10 cellular contexts compared by ENCODE assay signal in the genomic region with DNA sequence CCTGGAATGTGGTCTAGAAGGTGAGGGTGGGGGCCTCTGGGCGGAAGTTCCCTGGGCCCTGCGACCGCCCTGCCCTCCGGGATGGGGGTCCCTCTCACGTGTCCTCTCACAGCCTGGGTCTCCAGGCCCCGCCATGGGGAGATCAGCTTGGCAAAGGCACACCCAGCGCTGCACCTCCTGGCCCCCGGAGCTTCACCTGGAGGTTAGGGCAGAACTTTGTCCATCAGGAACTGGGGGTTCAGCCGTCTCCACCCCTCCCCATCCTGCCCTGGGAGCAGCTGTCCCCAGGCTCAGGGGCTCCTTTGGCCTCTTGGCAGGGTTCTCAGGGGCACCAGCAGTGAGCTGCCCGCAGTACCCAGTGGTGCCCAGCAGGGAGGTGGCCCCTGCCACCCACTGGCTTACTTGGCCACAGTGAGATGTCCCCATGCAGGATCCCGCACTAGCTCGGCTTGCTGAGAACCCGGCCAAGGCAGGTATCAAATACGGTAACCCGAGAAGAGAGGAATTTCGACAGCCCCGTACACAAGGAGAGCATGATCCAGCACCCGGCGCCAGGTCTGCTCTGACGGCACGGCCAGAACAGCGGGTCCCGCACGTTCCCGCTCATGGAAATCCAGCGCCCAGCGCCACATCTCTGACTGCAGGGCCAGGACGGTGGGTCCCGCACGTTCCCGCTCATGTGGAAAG. TPM values are rescaled to one million over a fixed set of nuclear protein-coding genes. Genes with fewer than 3 reads are reported as not detected.
DNase-seq lines count a peak whose midpoint lies in the region; ATAC-seq, FAIRE-seq and TF ChIP-seq lines count a peak whose summit lies in the region.
"Had no signal": no experiment of that assay in that cellular context is flagged by ENCODE, and none has a peak within 500 bp of the region (broad histone marks: within the 10 kb centered on the region; RNA-seq: fewer than 3 reads in every experiment).

No MANE protein-coding gene starts in this region.

- no peak for ATAC-seq in GM21360 (IDR thresholded peaks at IDR 0.05; ENCODE audit: unreplicated experiment)

- H3F3A ChIP-seq in SK-N-SH (replicated peaks; ENCODE audit: insufficient read depth): no peaks in the 10 kb centered on the region

- H3K27ac ChIP-seq in SK-N-SH (ENCODE audit: low read depth in 2 of 2, low read length in 1 of 2): no peak overlapping the region; a peak in 1 of 4 replicates
- H3K27ac ChIP-seq in thyroid gland: no peak overlapping the region

- H3K9me3 ChIP-seq in SK-N-SH: no peaks in the 10 kb centered on the region
- H3K9me3 ChIP-seq in thyroid gland: no peaks in the 10 kb centered on the region

- H3K4me2 ChIP-seq in SK-N-SH: no peak overlapping the region

- no peak for TF ChIP-seq EP300 in SK-N-SH (IDR thresholded peaks at IDR 0.05; ENCODE audit: borderline replicate concordance in 1 of 2, low read depth in 1 of 2, low read length in 1 of 2)

- FAIRE-seq in HTR-8/SVneo (lab: Jason Lieb, UNC): no peak
- FAIRE-seq: GM18507 had no signal

- DNase-seq in NCI-H748 (lab: John Stamatoyannopoulos, UW; ENCODE audit: unreplicated experiment) (peak; percentile 51), NCI-H748 treated with DMSO at 0.1 percent for 48 hours (lab: John Stamatoyannopoulos, UW) (no peak), SK-N-SH (peak; percentile 49), islet precursor cell (peak; percentile 55), thyroid gland (peak; percentile 44), HTR-8/SVneo (ENCODE audit: insufficient read length, low spot score) (no peak), inferior parietal cortex (ENCODE audit: extremely low spot score) (no peak)
- DNase-seq: OCI-M1 had no signal

- TF ChIP-seq POLR2A in thyroid gland (IDR thresholded peaks at IDR 0.05): no peak

- intact Hi-C loops in thyroid gland (cut with DNase I): no loop called here

- POLR2A ChIA-PET in SK-N-SH (lab: Yijun Ruan, JAX): interaction anchor here (0.6 kb wide), 1 partner anchor 138 kb away, joined by 3 read pairs; no protein-coding TSS in a partner anchor

- WGBS in SK-N-SH (ENCODE audit: low lambda C conversion rate): 90% methylated on average over 23 of the region's 31 CpGs
- 39 to 91% methylated on average over 6 to 21 of the region's 31 CpGs for WGBS in thyroid gland, 2 donors

- H2AFZ ChIP-seq in SK-N-SH (ENCODE audit: low read depth): no peak overlapping the region

- H3K4me1 ChIP-seq in SK-N-SH (ENCODE audit: control insufficient read depth in 1 of 2, insufficient read depth in 2 of 2, low read depth in 1 of 2, low read length in 1 of 2) (peaks cover 0 to 5% of the 10 kb centered on the region in 2 experiments; a peak in 2 of 4 replicates), thyroid gland (peaks cover 0 to 7% of the 10 kb centered on the region in 2 donors)

- H3K9me2 ChIP-seq in SK-N-SH: no peaks in the 10 kb centered on the region

- no peaks in the 10 kb centered on the region for H3K36me3 ChIP-seq in SK-N-SH (replicated peaks in 1 of 2; ENCODE audit: control insufficient read depth in 1 of 2, insufficient read depth in 2 of 2, low read length in 1 of 2)
- no peaks in the 10 kb centered on the region for H3K36me3 ChIP-seq in thyroid gland

- no peaks in the 10 kb centered on the region for H3K79me2 ChIP-seq in SK-N-SH (ENCODE audit: insufficient read depth)

- no peak for TF ChIP-seq RAD21 in SK-N-SH (IDR thresholded peaks at IDR 0.05; ENCODE audit: low read length)

- H3K9ac ChIP-seq in SK-N-SH: no peak overlapping the region

- CTCF ChIA-PET in SK-N-SH (lab: Yijun Ruan, JAX): interaction anchor here (0.9 to 1.7 kb wide), 9 partner anchors 9 to 167 kb away, joined by 3 to 6 read pairs (median 4); no protein-coding TSS in a partner anchor

- H4K20me1 ChIP-seq in SK-N-SH (ENCODE audit: insufficient read depth): no peaks in the 10 kb centered on the region

- H3K27me3 ChIP-seq in SK-N-SH (ENCODE audit: insufficient read depth): no peaks in the 10 kb centered on the region; the same call in 1 of the 2 replicates
- H3K27me3 ChIP-seq in thyroid gland: no peaks in the 10 kb centered on the region

- H3K4me3 ChIP-seq in SK-N-SH (ENCODE audit: low read depth in 2 of 2, low read length in 1 of 2) (no peak overlapping the region), thyroid gland (replicated peaks in 1 of 3) (no peak overlapping the region)

- TF ChIP-seq CTCF in SK-N-SH (IDR thresholded peaks at IDR 0.05) (peak; percentile 34), thyroid gland (IDR thresholded peaks at IDR 0.05) (peak in 2 of 6 experiments; percentile 7 to 10)

TF ChIP-seq in SK-N-SH, 30 proteins besides CTCF, POLR2A, EP300 and RAD21:
- TF ChIP-seq EZH2phosphoT487 (IDR thresholded peaks at IDR 0.05; ENCODE audit: borderline replicate concordance, low read depth) (no peak), FOSL2 (IDR thresholded peaks at IDR 0.05; ENCODE audit: borderline replicate concordance, low read depth) (no peak), MXI1 (IDR thresholded peaks at IDR 0.05; ENCODE audit: low read depth, low read length) (no peak), RXRA (IDR thresholded peaks at IDR 0.05; ENCODE audit: borderline replicate concordance, low read depth) (no peak), SMC3 (IDR thresholded peaks at IDR 0.05; ENCODE audit: low read depth, low read length) (no peak), TAF1 (IDR thresholded peaks at IDR 0.05; ENCODE audit: borderline replicate concordance, low read depth, low read length) (no peak), YY1 (IDR thresholded peaks at IDR 0.05; ENCODE audit: low read depth) (no peak), RFX5 (IDR thresholded peaks at IDR 0.05; ENCODE audit: low read length) (no peak), GATA2 (CRISPR knock-in tag; IDR thresholded peaks at IDR 0.05) (no peak), SIN3A (IDR thresholded peaks at IDR 0.05; ENCODE audit: borderline replicate concordance, low read depth, low read length) (no peak), NFIC (IDR thresholded peaks at IDR 0.05; ENCODE audit: borderline replicate concordance) (no peak), GABPA (IDR thresholded peaks at IDR 0.05; ENCODE audit: low read depth) (no peak), CHD2 (IDR thresholded peaks at IDR 0.05; ENCODE audit: low read length, partially characterized antibody) (no peak)
- TF ChIP-seq, protein P1, sequence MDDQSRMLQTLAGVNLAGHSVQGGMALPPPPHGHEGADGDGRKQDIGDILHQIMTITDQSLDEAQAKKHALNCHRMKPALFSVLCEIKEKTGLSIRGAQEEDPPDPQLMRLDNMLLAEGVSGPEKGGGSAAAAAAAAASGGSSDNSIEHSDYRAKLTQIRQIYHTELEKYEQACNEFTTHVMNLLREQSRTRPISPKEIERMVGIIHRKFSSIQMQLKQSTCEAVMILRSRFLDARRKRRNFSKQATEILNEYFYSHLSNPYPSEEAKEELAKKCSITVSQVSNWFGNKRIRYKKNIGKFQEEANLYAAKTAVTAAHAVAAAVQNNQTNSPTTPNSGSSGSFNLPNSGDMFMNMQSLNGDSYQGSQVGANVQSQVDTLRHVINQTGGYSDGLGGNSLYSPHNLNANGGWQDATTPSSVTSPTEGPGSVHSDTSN (IDR thresholded peaks at IDR 0.05): no peak
- TF ChIP-seq, protein P2, sequence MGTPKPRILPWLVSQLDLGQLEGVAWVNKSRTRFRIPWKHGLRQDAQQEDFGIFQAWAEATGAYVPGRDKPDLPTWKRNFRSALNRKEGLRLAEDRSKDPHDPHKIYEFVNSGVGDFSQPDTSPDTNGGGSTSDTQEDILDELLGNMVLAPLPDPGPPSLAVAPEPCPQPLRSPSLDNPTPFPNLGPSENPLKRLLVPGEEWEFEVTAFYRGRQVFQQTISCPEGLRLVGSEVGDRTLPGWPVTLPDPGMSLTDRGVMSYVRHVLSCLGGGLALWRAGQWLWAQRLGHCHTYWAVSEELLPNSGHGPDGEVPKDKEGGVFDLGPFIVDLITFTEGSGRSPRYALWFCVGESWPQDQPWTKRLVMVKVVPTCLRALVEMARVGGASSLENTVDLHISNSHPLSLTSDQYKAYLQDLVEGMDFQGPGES (IDR thresholded peaks at IDR 0.05; ENCODE audit: low read depth, low read length): no peak
- TF ChIP-seq, protein P3, sequence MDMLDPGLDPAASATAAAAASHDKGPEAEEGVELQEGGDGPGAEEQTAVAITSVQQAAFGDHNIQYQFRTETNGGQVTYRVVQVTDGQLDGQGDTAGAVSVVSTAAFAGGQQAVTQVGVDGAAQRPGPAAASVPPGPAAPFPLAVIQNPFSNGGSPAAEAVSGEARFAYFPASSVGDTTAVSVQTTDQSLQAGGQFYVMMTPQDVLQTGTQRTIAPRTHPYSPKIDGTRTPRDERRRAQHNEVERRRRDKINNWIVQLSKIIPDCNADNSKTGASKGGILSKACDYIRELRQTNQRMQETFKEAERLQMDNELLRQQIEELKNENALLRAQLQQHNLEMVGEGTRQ (IDR thresholded peaks at IDR 0.05; ENCODE audit: borderline replicate concordance, low read depth, low read length): no peak
- TF ChIP-seq, protein P4, sequence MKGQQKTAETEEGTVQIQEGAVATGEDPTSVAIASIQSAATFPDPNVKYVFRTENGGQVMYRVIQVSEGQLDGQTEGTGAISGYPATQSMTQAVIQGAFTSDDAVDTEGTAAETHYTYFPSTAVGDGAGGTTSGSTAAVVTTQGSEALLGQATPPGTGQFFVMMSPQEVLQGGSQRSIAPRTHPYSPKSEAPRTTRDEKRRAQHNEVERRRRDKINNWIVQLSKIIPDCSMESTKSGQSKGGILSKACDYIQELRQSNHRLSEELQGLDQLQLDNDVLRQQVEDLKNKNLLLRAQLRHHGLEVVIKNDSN (IDR thresholded peaks at IDR 0.05; ENCODE audit: borderline replicate concordance, low read depth): no peak
TF ChIP-seq in SK-N-SH: peak in this region for 0.

RNA-seq across cellular contexts. Expression of a gene that starts 36.7 kb away (rescaled TPM):
- 12.0 and 22.7 TPM in 2 replicates for polyA plus RNA-seq in SK-N-SH (2012; rRNA removed)
- 12.0 and 14.8 TPM in 2 replicates for polyA plus RNA-seq in SK-N-SH (2012; cell fraction: cytosol; rRNA removed)
- 46.0 and 48.9 TPM in 2 replicates for polyA plus RNA-seq in SK-N-SH (2012; cell fraction: nucleus; rRNA removed)
- total RNA-seq in thyroid gland: 10 to 100 TPM; 11.0 to 20.1 (median 18.7) TPM

RNA-seq across cellular contexts. Expression of a gene that starts 38.9 kb away (rescaled TPM):
- 35.3 and 40.0 TPM in 2 replicates for polyA plus RNA-seq in SK-N-SH (2012; rRNA removed)
- 23.8 and 31.4 TPM in 2 replicates for polyA plus RNA-seq in SK-N-SH (2012; cell fraction: cytosol; rRNA removed)
- 48.1 and 49.4 TPM in 2 replicates for polyA plus RNA-seq in SK-N-SH (2012; cell fraction: nucleus; rRNA removed)
- total RNA-seq in thyroid gland: 10 to 100 TPM; 40.6 to 80.5 (median 65.3) TPM

RNA-seq across cellular contexts. Expression of a gene that starts 50.0 kb away (rescaled TPM):
- 64.5 and 101 TPM in 2 replicates for polyA plus RNA-seq in SK-N-SH (2012; rRNA removed)
- 74.5 and 76.9 TPM in 2 replicates for polyA plus RNA-seq in SK-N-SH (2012; cell fraction: cytosol; rRNA removed)
- polyA plus RNA-seq in SK-N-SH (2012; cell fraction: nucleus; rRNA removed): 34.0 and 36.2 TPM in 2 replicates
- total RNA-seq in thyroid gland: 10 to 100 TPM in 3 of 4 donors, 1 to 10 TPM in 1; 9.1 to 32.4 (median 14.5) TPM

Comparison
In these comparisons a context has a peak if more than half of its experiments do, and no peak if none do; other contexts are left out.
1. DNase-seq: peak in NCI-H748 (single experiment), SK-N-SH (single experiment), islet precursor cell (single experiment) and thyroid gland (2 of 2); none in NCI-H748 treated with DMSO at 0.1 percent for 48 hours (single experiment), HTR-8/SVneo (single experiment) and inferior parietal cortex (single experiment).